Comparison of ENCODE assay signal across 9 cellular contexts in genomic region chr1:66533804-66534745, GRCh38. TPM values are rescaled to one million over a fixed set of nuclear protein-coding genes. Genes with fewer than 3 reads are reported as not detected.
DNase-seq lines count a peak whose midpoint lies in the region; ATAC-seq and TF ChIP-seq lines count a peak whose summit lies in the region.
"Had no signal": no experiment of that assay in that cellular context is flagged by ENCODE, and none has a peak within 500 bp of the region (broad histone marks: within the 10 kb centered on the region; RNA-seq: fewer than 3 reads in every experiment).

Gene SGIP1, plus strand, starts transcription at chr1:66534153. Its CDS starts 206 bp downstream, at chr1:66534359.

- peak within 1 kb of the TSS; percentile 96 for H3K4me3 Mint-ChIP-seq in endothelial cell (ENCODE audit: unreplicated experiment)

- no peak for TF ChIP-seq CTCF in endothelial cell (IDR thresholded peaks at IDR 0.05; ENCODE audit: unreplicated experiment)

- H3K4me1 Mint-ChIP-seq in endothelial cell (ENCODE audit: unreplicated experiment) = peaks cover 18% of the 10 kb centered on the region

- ATAC-seq in HG02840 (IDR thresholded peaks at IDR 0.05; ENCODE audit: low FRiP score, unreplicated experiment) = no peak

- H3K27ac Mint-ChIP-seq in endothelial cell (ENCODE audit: unreplicated experiment) = peak within 1 kb of the TSS; percentile 99

- peak within 1 kb of the TSS; percentile 51 for H3K27ac ChIP-seq in SJSA1
- H3K27ac ChIP-seq: 22Rv1 had no signal

- DNase-seq in DMS 273 (lab: John Stamatoyannopoulos, UW; ENCODE audit: unreplicated experiment) = peak; percentile 14
- no peak for DNase-seq in DMS 273 treated with DMSO at 0.1 percent for 48 hours (lab: John Stamatoyannopoulos, UW)
- peak; percentile 28 to 58 for DNase-seq in SJSA1 (ENCODE audit: low read depth in 1 of 2, low spot score in 2 of 2)
- DNase-seq in endothelial cell (ENCODE audit: low spot score) = peak; percentile 79
- peak; percentile 88 for DNase-seq in medulla oblongata (ENCODE audit: extremely low spot score)
- peak; percentile 58 for DNase-seq in stromal cell of bone marrow (ENCODE audit: low read depth)
- no peak for DNase-seq in effector CD4-positive, alpha-beta T cell

- peak within 1 kb of the TSS; percentile 34 for H3K4me3 ChIP-seq in SJSA1

- no peaks in the 10 kb centered on the region for H3K36me3 ChIP-seq in SJSA1

- no peaks in the 10 kb centered on the region for H3K9me3 Mint-ChIP-seq in endothelial cell (ENCODE audit: unreplicated experiment)

- H3K27me3 Mint-ChIP-seq in endothelial cell (ENCODE audit: unreplicated experiment) = peaks cover 2% of the 10 kb centered on the region

- H3K27me3 ChIP-seq in SJSA1 (replicated peaks) = no peaks in the 10 kb centered on the region

- H3K4me1 ChIP-seq in SJSA1 (replicated peaks) = peaks cover 30% of the 10 kb centered on the region

- no peaks in the 10 kb centered on the region for H3K36me3 Mint-ChIP-seq in endothelial cell (ENCODE audit: low read depth, unreplicated experiment)

- no peaks in the 10 kb centered on the region for H3K9me3 ChIP-seq in SJSA1 (replicated peaks)

RNA-seq across cellular contexts. Expression of gene SGIP1, which starts in this region (rescaled TPM):
- 0.41 and 2.8 TPM in 2 replicates for total RNA-seq in SJSA1 (2014; rRNA removed; shearing (Covaris generic))
- total RNA-seq in endothelial cell (ENCODE audit: unreplicated experiment) = 32.8 TPM

Comparison
In these comparisons a context has a peak if more than half of its experiments do, and no peak if none do; other contexts are left out.
1. DNase-seq: peak in DMS 273 (single experiment), SJSA1 (2 of 2), endothelial cell (single experiment), medulla oblongata (single experiment) and stromal cell of bone marrow (single experiment); none in DMS 273 treated with DMSO at 0.1 percent for 48 hours (single experiment) and effector CD4-positive, alpha-beta T cell (single experiment).